ENCODE assay signal across 8 cellular contexts in genomic region chrX:71911023-71911730, GRCh38. TPM values are rescaled to one million over a fixed set of nuclear protein-coding genes. Genes with fewer than 3 reads are reported as not detected.
DNase-seq lines count a peak whose midpoint lies in the region; ATAC-seq, FAIRE-seq and TF ChIP-seq lines count a peak whose summit lies in the region.

No MANE protein-coding gene starts in this region.

- ATAC-seq in Panc1 (peak; percentile 89), GM12878 (peak; percentile 31; the same call in 1 of the 3 replicates), HG02981 (IDR thresholded peaks at IDR 0.05; ENCODE audit: unreplicated experiment) (no peak)

- intact Hi-C loops in Panc1 (cut with micrococcal nuclease; ENCODE audit: unreplicated experiment) (no loop called here), GM12878 (cut with micrococcal nuclease; ENCODE audit: unreplicated experiment) (no loop called here), PC-9 (cut with micrococcal nuclease; ENCODE audit: unreplicated experiment) (no loop called here)

- TF ChIP-seq POLR2A in GM12878 (IDR thresholded peaks at IDR 0.05; ENCODE audit: low read depth, low read length) = no peak

- no peak overlapping the region for H3K27ac ChIP-seq in Panc1 (ENCODE audit: low read length)
- H3K27ac ChIP-seq in GM12878 (ENCODE audit: control insufficient read depth, insufficient read depth) = no peak overlapping the region
- H3K27ac ChIP-seq in PC-9 = no peak overlapping the region

- no peaks in the 10 kb centered on the region for H3K4me1 ChIP-seq in Panc1 (ENCODE audit: control insufficient read depth, insufficient read depth, low read length)
- no peaks in the 10 kb centered on the region for H3K4me1 ChIP-seq in GM12878 (ENCODE audit: control insufficient read depth, insufficient read depth, low read length)
- no peaks in the 10 kb centered on the region for H3K4me1 ChIP-seq in PC-9 (replicated peaks; ENCODE audit: insufficient read depth)

- no peaks in the 10 kb centered on the region for H3F3A ChIP-seq in PC-9 (ENCODE audit: insufficient read depth, low read depth)

- peak; percentile 66 for TF ChIP-seq CTCF in Panc1 (IDR thresholded peaks at IDR 0.05)
- no peak for TF ChIP-seq CTCF in GM12878 (IDR thresholded peaks at IDR 0.05 in 2 of 3, conservative IDR thresholded peaks at IDR 0.05 in 1 of 3; ENCODE audit: control insufficient read depth in 2 of 3, extremely low read depth in 1 of 3, insufficient read depth in 1 of 3, low read depth in 3 of 3, low read length in 3 of 3)
- TF ChIP-seq CTCF in kidney epithelial cell (IDR thresholded peaks at IDR 0.05; ENCODE audit: insufficient read depth, low read length, poor library complexity, severe bottlenecking) = peak; percentile 53
- TF ChIP-seq CTCF in PC-9 (conservative IDR thresholded peaks at IDR 0.05) = no peak

- in situ Hi-C loops in Panc1 (cut with HindIII; ENCODE audit: low pct_unique_long_range_greater_than_20kb, low sequenced_read_pairs) (no loop called here), GM12878 (cut with MboI) (no loop called here)

- RAD21 ChIA-PET in GM12878 (lab: Charles Lee; ENCODE audit: unreplicated experiment) = no interaction called here

- H3K9me2 ChIP-seq in PC-9 (ENCODE audit: insufficient read depth) = no peaks in the 10 kb centered on the region

- H2AFZ ChIP-seq in GM12878 (ENCODE audit: control insufficient read depth, low read depth, low read length) = no peak overlapping the region
- no peak overlapping the region for H2AFZ ChIP-seq in PC-9

- no peaks in the 10 kb centered on the region for H3K9me3 ChIP-seq in Panc1 (ENCODE audit: control insufficient read depth, insufficient read depth, low read depth, low read length)
- no peaks in the 10 kb centered on the region for H3K9me3 ChIP-seq in GM12878 (replicated peaks; ENCODE audit: control insufficient read depth, insufficient read depth, low read length)
- H3K9me3 ChIP-seq in PC-9 (ENCODE audit: insufficient read depth, low read depth) = no peaks in the 10 kb centered on the region

- CTCF ChIA-PET in Panc1 (lab: Charles Lee) (no interaction called here), GM12878 (lab: Yijun Ruan, JAX) (no interaction called here), PC-9 (lab: Charles Lee) (no interaction called here)

- H3K79me2 ChIP-seq in GM12878 (ENCODE audit: control insufficient read depth, insufficient read depth, low read length) (no peaks in the 10 kb centered on the region), PC-9 (ENCODE audit: low read depth) (no peaks in the 10 kb centered on the region)

- BruUV-seq in Panc1 (replicated peaks; lab: Mats Ljungman, UMichigan) (no TSS peak), GM12878 (replicated peaks; lab: Mats Ljungman, UMichigan) (no TSS peak), PC-9 (replicated peaks; lab: Mats Ljungman, UMichigan) (no TSS peak)

- peak; percentile 13 for DNase-seq in EL
- no peak for DNase-seq in Panc1 (ENCODE audit: low read depth, low spot score)
- DNase-seq in GM12878 (ENCODE audit: low read depth, low spot score) = no peak
- DNase-seq in kidney epithelial cell (ENCODE audit: low read depth) = no peak
- peak; percentile 10 for DNase-seq in stimulated activated CD8-positive, alpha-beta memory T cell treated with anti-CD3 and anti-CD28 coated beads, Interleukin-12 subunit alpha, Interleukin-12 subunit beta, amount 100 ng/mL, for 4 hours (ENCODE audit: low read depth)
- DNase-seq in putamen (ENCODE audit: low spot score) = no peak
- DNase-seq in PC-9 = no peak

- FAIRE-seq in GM12878 (lab: Jason Lieb, UNC) = no peak

- H3K27me3 ChIP-seq in Panc1 (ENCODE audit: control insufficient read depth, insufficient read depth, low read length) (peaks cover 7% of the 10 kb centered on the region; the same call in 1 of the 2 replicates), GM12878 (replicated peaks in 1 of 2; ENCODE audit: control insufficient read depth in 2 of 2, insufficient read depth in 2 of 2, low read length in 1 of 2) (peaks cover 0 to 2% of the 10 kb centered on the region in 2 experiments; a peak in 2 of 4 replicates), kidney epithelial cell (ENCODE audit: control insufficient read depth, insufficient read depth, low read length) (no peaks in the 10 kb centered on the region), PC-9 (ENCODE audit: insufficient read depth, low read depth) (peaks cover 10% of the 10 kb centered on the region; the same call in 1 of the 2 replicates)

- no peak for TF ChIP-seq EP300 in GM12878 (IDR thresholded peaks at IDR 0.05; ENCODE audit: borderline replicate concordance in 1 of 2, control insufficient read depth in 1 of 2, low read depth in 2 of 2, low read length in 2 of 2)

- H3K36me3 ChIP-seq in Panc1 (ENCODE audit: control insufficient read depth, insufficient read depth, low read length) (no peaks in the 10 kb centered on the region), GM12878 (ENCODE audit: control insufficient read depth in 2 of 2, insufficient read depth in 2 of 2, low read length in 1 of 2) (no peaks in the 10 kb centered on the region), kidney epithelial cell (ENCODE audit: control insufficient read depth, insufficient read depth, low read length) (no peaks in the 10 kb centered on the region), PC-9 (ENCODE audit: low read depth) (no peaks in the 10 kb centered on the region)

- WGBS in GM12878 (ENCODE audit: insufficient coverage, insufficient replicate concordance, low lambda C conversion rate, missing lambda C conversion rate) = 29% methylated on average over 44 of the region's 81 CpGs

- TF ChIP-seq RAD21 in GM12878 (IDR thresholded peaks at IDR 0.05; ENCODE audit: insufficient read depth, low read depth, low read length) = no peak

- H3K9ac ChIP-seq in GM12878 (ENCODE audit: control insufficient read depth, insufficient read depth, low read length) = no peak overlapping the region

- SMC1A ChIA-PET in GM12878 (lab: Charles Lee; ENCODE audit: uncharacterized antibody, unreplicated experiment) = no interaction called here

- H3K4me3 ChIP-seq in Panc1 (ENCODE audit: low read depth in 2 of 2, low read length in 2 of 2) = peak overlapping the region; percentile 29 to 32
- H3K4me3 ChIP-seq in GM12878 = no peak overlapping the region
- peak overlapping the region; percentile 66 for H3K4me3 ChIP-seq in kidney epithelial cell (ENCODE audit: low read depth, low read length)
- no peak overlapping the region for H3K4me3 ChIP-seq in PC-9

- H4K20me1 ChIP-seq in GM12878 (ENCODE audit: control insufficient read depth, insufficient read depth) (no peaks in the 10 kb centered on the region), PC-9 (ENCODE audit: insufficient read depth) (no peaks in the 10 kb centered on the region)

- H3K4me2 ChIP-seq in GM12878 (ENCODE audit: control insufficient read depth, insufficient read depth) = no peak overlapping the region
- no peak overlapping the region for H3K4me2 ChIP-seq in PC-9

- POLR2A ChIA-PET in Panc1 (lab: Charles Lee) = no interaction called here
- POLR2A ChIA-PET in GM12878 (lab: Charles Lee) = no interaction called here
- POLR2A ChIA-PET in PC-9 (lab: Charles Lee; ENCODE audit: unreplicated experiment) = no interaction called here

TF ChIP-seq in GM12878, 131 proteins besides CTCF, POLR2A, EP300 and RAD21 (continues in another document):
- TF ChIP-seq CBFB (IDR thresholded peaks at IDR 0.05; ENCODE audit: low read depth) (no peak), BCL3 (IDR thresholded peaks at IDR 0.05; ENCODE audit: borderline replicate concordance, insufficient read depth, low read depth, low read length, poor library complexity, severe bottlenecking) (no peak), RAD51 (IDR thresholded peaks at IDR 0.05) (no peak), ZNF384 (IDR thresholded peaks at IDR 0.05; ENCODE audit: borderline replicate concordance, low read depth, low read length) (no peak)

RNA-seq across cellular contexts. Expression of gene NHSL2, which starts 0.5 kb away (rescaled TPM):
- 0.36 TPM for total RNA-seq in Panc1 (2021; ENCODE audit: unreplicated experiment)
- polyA plus RNA-seq in Panc1 (2012; ENCODE audit: insufficient read length) = 0.46 TPM
- 0.51 and 0.92 TPM in 2 replicates for total RNA-seq in GM12878 (2013; cell fraction: nucleolus; rRNA removed)
- total RNA-seq in GM12878 (2014; rRNA removed) = under 0.01 and 0.06 TPM in 2 replicates
- 0.05 and 0.09 TPM in 2 replicates for total RNA-seq in GM12878 (2014; rRNA removed; fragmentation: Illumina TruSeq; extraction: Trizol)
- total RNA-seq in GM12878 (2021) = 0.05 TPM in 2 replicates
- polyA plus RNA-seq in GM12878 (2011; ENCODE audit: low read depth) = 0.16 TPM
- 0.04 and 0.05 TPM in 2 replicates for polyA plus RNA-seq in GM12878 (2011; rRNA removed)
- 0.03 and 0.06 TPM in 2 replicates for polyA plus RNA-seq in GM12878 (2011; cell fraction: cytosol; rRNA removed)
- 0.04 and 0.10 TPM in 2 replicates for polyA plus RNA-seq in GM12878 (2011; cell fraction: nucleus; rRNA removed)
- 0.04 TPM in 1 of 2 replicates, not detected in the other for polyA plus RNA-seq in GM12878 (2012)
- polyA plus RNA-seq in GM12878 (2014; fragmentation: Illumina TruSeq; extraction: Trizol) = 0.03 and 0.07 TPM in 2 replicates
- polyA plus RNA-seq in GM12878 (2014; fragmentation: Nextera tagmentation; extraction: Ambion mirVana) = under 1 TPM in 1 of 2 experiments, not detected in 1; 0.07 TPM
- polyA plus RNA-seq in GM12878 (2014; rRNA removed) = not detected in 2 replicates
- under 1 TPM; 0.09 to 0.53 TPM for polyA plus RNA-seq in GM12878 (2016; fragmentation: Nextera tagmentation; extraction: Ambion mirVana)
- polyA minus RNA-seq in GM12878 (2011; rRNA and poly(A)+ RNA removed) = 0.10 and 0.29 TPM in 2 replicates
- not detected in 2 replicates for polyA minus RNA-seq in GM12878 (2011; cell fraction: cytosol; rRNA and poly(A)+ RNA removed)
- 0.10 TPM in 1 of 2 replicates, not detected in the other for polyA minus RNA-seq in GM12878 (2011; cell fraction: nucleus; rRNA and poly(A)+ RNA removed)
- 1.4 and 1.6 TPM in 2 replicates for total RNA-seq in kidney epithelial cell
- not detected in 2 replicates for total RNA-seq in PC-9 (2021)

Comparison
In these comparisons a context has a peak if more than half of its experiments do, and no peak if none do; other contexts are left out.
1. DNase-seq: peak in EL (single experiment) and stimulated activated CD8-positive, alpha-beta memory T cell treated with anti-CD3 and anti-CD28 coated beads, Interleukin-12 subunit alpha, Interleukin-12 subunit beta, amount 100 ng/mL, for 4 hours (single experiment); none in Panc1 (single experiment), GM12878 (single experiment), kidney epithelial cell (single experiment), putamen (single experiment) and PC-9 (0 of 2).
2. H3K4me3 ChIP-seq: peak in Panc1 (2 of 2) and kidney epithelial cell (single experiment); none in GM12878 (single experiment) and PC-9 (single experiment).
3. CTCF ChIP-seq: peak in Panc1 (single experiment) and kidney epithelial cell (single experiment); none in GM12878 (0 of 3) and PC-9 (single experiment).